1 cellular context compared by ENCODE assay signal in genomic region chr16:21589551-21589950, GRCh38.
TF ChIP-seq lines count a peak whose summit lies in the region.

No MANE protein-coding gene starts in this region.

TF ChIP-seq in GM23338, 12 proteins besides CTCF, POLR2A, EP300 and RAD21 (continued from another document):
- no peak for TF ChIP-seq ZNF114 (CRISPR knock-in tag; IDR thresholded peaks at IDR 0.05)
- no peak for TF ChIP-seq POLR2AphosphoS5 (IDR thresholded peaks at IDR 0.05; ENCODE audit: low read depth)
